ENCODE assay signal across 8 cellular contexts in the genomic region with DNA sequence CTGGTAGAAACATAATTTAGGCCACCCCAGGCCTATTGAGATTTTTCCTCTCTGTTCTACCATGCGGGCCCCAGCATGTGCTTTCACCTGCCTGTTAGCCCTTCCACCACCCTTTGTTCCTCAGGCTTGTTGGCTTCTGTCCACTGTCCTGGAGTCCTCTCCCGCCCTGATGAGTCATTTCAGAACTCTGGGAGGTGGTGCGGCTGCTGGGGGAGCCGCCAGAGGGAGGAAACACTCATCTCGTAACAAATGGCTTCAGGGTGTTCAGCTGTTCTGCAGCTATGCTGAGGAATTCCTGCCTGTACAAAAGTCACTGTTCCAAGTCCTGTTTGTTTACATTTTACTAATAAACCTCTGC. TPM values are rescaled to one million over a fixed set of nuclear protein-coding genes. Genes with fewer than 3 reads are reported as not detected.
A peak's percentile ranks its signal among the peaks of the same experiment; 100 is the strongest.
DNase-seq lines count a peak whose midpoint lies in the region; ATAC-seq and TF ChIP-seq lines count a peak whose summit lies in the region.
"Had no signal": no experiment of that assay in that cellular context is flagged by ENCODE, and none has a peak within 500 bp of the region (broad histone marks: within the 10 kb centered on the region; RNA-seq: fewer than 3 reads in every experiment).

No MANE protein-coding gene starts in this region.

- no peak for ATAC-seq in GM21528 (IDR thresholded peaks at IDR 0.05; ENCODE audit: low FRiP score, unreplicated experiment)
- ATAC-seq in effector memory CD8-positive, alpha-beta T cell (replicated peaks) = no peak

- H3K27ac Mint-ChIP-seq in osteocyte (ENCODE audit: unreplicated experiment) = peak overlapping the region; percentile 95
- H3K27ac Mint-ChIP-seq in activated CD4-positive, alpha-beta memory T cell treated with anti-CD3 and anti-CD28 coated beads, Interleukin-2, amount 10 ng/mL, durations not matched to agents 7 days and 5 days = no peak overlapping the region
- no peak overlapping the region for H3K27ac Mint-ChIP-seq in effector memory CD8-positive, alpha-beta T cell

- H3K4me3 Mint-ChIP-seq in osteocyte (ENCODE audit: unreplicated experiment) = no peak overlapping the region
- H3K4me3 Mint-ChIP-seq in activated CD4-positive, alpha-beta memory T cell treated with anti-CD3 and anti-CD28 coated beads, Interleukin-2, amount 10 ng/mL, durations not matched to agents 7 days and 5 days = no peak overlapping the region
- H3K4me3 Mint-ChIP-seq in effector memory CD8-positive, alpha-beta T cell = no peak overlapping the region

- DNase-seq in HS-27A (ENCODE audit: low read depth) (peak; percentile 82), SKM-1 (lab: John Stamatoyannopoulos, UW; ENCODE audit: unreplicated experiment) (peak; percentile 25), foreskin melanocyte (peak; percentile 3), osteocyte (ENCODE audit: extremely low spot score, unreplicated experiment) (peak; percentile 93)
- no peak for DNase-seq in activated CD4-positive, alpha-beta memory T cell treated with anti-CD3 and anti-CD28 coated beads, Interleukin-2, amount 10 ng/mL, durations not matched to agents 7 days and 5 days
- DNase-seq in effector memory CD8-positive, alpha-beta T cell = no peak

- CTCF ChIA-PET in activated CD4-positive, alpha-beta memory T cell treated with anti-CD3 and anti-CD28 coated beads, Interleukin-2, amount 10 ng/mL, durations not matched to agents 7 days and 5 days (lab: Charles Lee) = no interaction called here

- peak; percentile 61 for TF ChIP-seq CTCF in osteocyte (IDR thresholded peaks at IDR 0.05)

- H3K36me3 Mint-ChIP-seq in osteocyte (ENCODE audit: unreplicated experiment) = no peaks in the 10 kb centered on the region
- no peaks in the 10 kb centered on the region for H3K36me3 Mint-ChIP-seq in activated CD4-positive, alpha-beta memory T cell treated with anti-CD3 and anti-CD28 coated beads, Interleukin-2, amount 10 ng/mL, durations not matched to agents 7 days and 5 days (ENCODE audit: low read depth)
- no peaks in the 10 kb centered on the region for H3K36me3 Mint-ChIP-seq in effector memory CD8-positive, alpha-beta T cell (ENCODE audit: insufficient read depth)

- no peaks in the 10 kb centered on the region for H3K9me3 Mint-ChIP-seq in osteocyte (ENCODE audit: unreplicated experiment)
- H3K9me3 Mint-ChIP-seq in activated CD4-positive, alpha-beta memory T cell treated with anti-CD3 and anti-CD28 coated beads, Interleukin-2, amount 10 ng/mL, durations not matched to agents 7 days and 5 days = peaks cover 12% of the 10 kb centered on the region
- H3K9me3 Mint-ChIP-seq in effector memory CD8-positive, alpha-beta T cell = peaks cover 0 to 13% of the 10 kb centered on the region in 2 donors

- H3K4me1 Mint-ChIP-seq in osteocyte (ENCODE audit: unreplicated experiment) = peaks cover 56% of the 10 kb centered on the region
- no peaks in the 10 kb centered on the region for H3K4me1 Mint-ChIP-seq in activated CD4-positive, alpha-beta memory T cell treated with anti-CD3 and anti-CD28 coated beads, Interleukin-2, amount 10 ng/mL, durations not matched to agents 7 days and 5 days
- H3K4me1 Mint-ChIP-seq in effector memory CD8-positive, alpha-beta T cell (ENCODE audit: low read depth in 2 of 2) = no peaks in the 10 kb centered on the region

- POLR2A ChIA-PET in activated CD4-positive, alpha-beta memory T cell treated with anti-CD3 and anti-CD28 coated beads, Interleukin-2, amount 10 ng/mL, durations not matched to agents 7 days and 5 days (lab: Charles Lee) = no interaction called here

- no peaks in the 10 kb centered on the region for H3K27me3 Mint-ChIP-seq in osteocyte (ENCODE audit: unreplicated experiment)
- H3K27me3 Mint-ChIP-seq in activated CD4-positive, alpha-beta memory T cell treated with anti-CD3 and anti-CD28 coated beads, Interleukin-2, amount 10 ng/mL, durations not matched to agents 7 days and 5 days = no peaks in the 10 kb centered on the region
- no peaks in the 10 kb centered on the region for H3K27me3 Mint-ChIP-seq in effector memory CD8-positive, alpha-beta T cell

RNA-seq across cellular contexts. Expression of a gene that starts 36.3 kb away (rescaled TPM):
- total RNA-seq in osteocyte = not detected in 2 replicates
- not detected for total RNA-seq in activated CD4-positive, alpha-beta memory T cell treated with anti-CD3 and anti-CD28 coated beads, Interleukin-2, amount 10 ng/mL, durations not matched to agents 7 days and 5 days
- total RNA-seq: T-helper 1 cell treated with Interleukin-12 subunit alpha and Interleukin-12 subunit beta and Interleukin-4 antibody, amounts not matched to agents 30 ng/mL and 1 ng/mL, for 36 hours had no signal

Comparison
In these comparisons a context has a peak if more than half of its experiments do, and no peak if none do; other contexts are left out.
1. DNase-seq: peak in HS-27A (single experiment), SKM-1 (single experiment), foreskin melanocyte (single experiment) and osteocyte (single experiment); none in activated CD4-positive, alpha-beta memory T cell treated with anti-CD3 and anti-CD28 coated beads, Interleukin-2, amount 10 ng/mL, durations not matched to agents 7 days and 5 days (single experiment) and effector memory CD8-positive, alpha-beta T cell (0 of 3).